2 cellular contexts compared by ENCODE assay signal in the genomic region with DNA sequence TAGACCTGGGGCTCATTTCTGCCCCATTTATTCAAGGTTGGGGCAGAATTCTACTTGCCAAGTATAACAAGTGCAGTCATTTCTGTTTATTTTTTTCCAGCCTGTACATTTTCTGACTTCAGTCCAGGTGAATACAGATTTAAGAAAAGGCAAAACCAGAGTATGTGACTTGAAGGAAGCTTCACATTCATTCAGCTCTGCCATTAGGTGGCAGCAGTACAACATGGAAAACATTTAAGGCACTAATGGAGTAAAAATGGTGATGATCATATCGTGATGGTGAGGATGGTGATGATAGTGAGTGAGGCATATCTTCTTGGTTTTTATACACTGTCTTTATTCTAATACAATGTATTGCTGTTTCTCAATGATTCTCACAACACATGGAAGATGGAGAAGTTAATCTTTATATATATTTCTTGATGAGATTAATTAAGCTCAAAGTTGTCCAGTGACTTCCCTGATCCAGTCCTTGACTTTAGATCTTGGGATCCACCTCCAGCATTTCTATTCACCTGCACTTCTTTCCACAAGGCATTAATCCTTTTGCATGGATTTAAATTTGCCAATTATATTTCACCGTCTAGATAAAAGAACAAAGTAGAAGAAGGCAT.
TF ChIP-seq lines count a peak whose summit lies in the region.

No MANE protein-coding gene starts in this region.

TF ChIP-seq in GM23338, 12 proteins besides CTCF, POLR2A, EP300 and RAD21 (continued from another document):
- TF ChIP-seq, protein P1, sequence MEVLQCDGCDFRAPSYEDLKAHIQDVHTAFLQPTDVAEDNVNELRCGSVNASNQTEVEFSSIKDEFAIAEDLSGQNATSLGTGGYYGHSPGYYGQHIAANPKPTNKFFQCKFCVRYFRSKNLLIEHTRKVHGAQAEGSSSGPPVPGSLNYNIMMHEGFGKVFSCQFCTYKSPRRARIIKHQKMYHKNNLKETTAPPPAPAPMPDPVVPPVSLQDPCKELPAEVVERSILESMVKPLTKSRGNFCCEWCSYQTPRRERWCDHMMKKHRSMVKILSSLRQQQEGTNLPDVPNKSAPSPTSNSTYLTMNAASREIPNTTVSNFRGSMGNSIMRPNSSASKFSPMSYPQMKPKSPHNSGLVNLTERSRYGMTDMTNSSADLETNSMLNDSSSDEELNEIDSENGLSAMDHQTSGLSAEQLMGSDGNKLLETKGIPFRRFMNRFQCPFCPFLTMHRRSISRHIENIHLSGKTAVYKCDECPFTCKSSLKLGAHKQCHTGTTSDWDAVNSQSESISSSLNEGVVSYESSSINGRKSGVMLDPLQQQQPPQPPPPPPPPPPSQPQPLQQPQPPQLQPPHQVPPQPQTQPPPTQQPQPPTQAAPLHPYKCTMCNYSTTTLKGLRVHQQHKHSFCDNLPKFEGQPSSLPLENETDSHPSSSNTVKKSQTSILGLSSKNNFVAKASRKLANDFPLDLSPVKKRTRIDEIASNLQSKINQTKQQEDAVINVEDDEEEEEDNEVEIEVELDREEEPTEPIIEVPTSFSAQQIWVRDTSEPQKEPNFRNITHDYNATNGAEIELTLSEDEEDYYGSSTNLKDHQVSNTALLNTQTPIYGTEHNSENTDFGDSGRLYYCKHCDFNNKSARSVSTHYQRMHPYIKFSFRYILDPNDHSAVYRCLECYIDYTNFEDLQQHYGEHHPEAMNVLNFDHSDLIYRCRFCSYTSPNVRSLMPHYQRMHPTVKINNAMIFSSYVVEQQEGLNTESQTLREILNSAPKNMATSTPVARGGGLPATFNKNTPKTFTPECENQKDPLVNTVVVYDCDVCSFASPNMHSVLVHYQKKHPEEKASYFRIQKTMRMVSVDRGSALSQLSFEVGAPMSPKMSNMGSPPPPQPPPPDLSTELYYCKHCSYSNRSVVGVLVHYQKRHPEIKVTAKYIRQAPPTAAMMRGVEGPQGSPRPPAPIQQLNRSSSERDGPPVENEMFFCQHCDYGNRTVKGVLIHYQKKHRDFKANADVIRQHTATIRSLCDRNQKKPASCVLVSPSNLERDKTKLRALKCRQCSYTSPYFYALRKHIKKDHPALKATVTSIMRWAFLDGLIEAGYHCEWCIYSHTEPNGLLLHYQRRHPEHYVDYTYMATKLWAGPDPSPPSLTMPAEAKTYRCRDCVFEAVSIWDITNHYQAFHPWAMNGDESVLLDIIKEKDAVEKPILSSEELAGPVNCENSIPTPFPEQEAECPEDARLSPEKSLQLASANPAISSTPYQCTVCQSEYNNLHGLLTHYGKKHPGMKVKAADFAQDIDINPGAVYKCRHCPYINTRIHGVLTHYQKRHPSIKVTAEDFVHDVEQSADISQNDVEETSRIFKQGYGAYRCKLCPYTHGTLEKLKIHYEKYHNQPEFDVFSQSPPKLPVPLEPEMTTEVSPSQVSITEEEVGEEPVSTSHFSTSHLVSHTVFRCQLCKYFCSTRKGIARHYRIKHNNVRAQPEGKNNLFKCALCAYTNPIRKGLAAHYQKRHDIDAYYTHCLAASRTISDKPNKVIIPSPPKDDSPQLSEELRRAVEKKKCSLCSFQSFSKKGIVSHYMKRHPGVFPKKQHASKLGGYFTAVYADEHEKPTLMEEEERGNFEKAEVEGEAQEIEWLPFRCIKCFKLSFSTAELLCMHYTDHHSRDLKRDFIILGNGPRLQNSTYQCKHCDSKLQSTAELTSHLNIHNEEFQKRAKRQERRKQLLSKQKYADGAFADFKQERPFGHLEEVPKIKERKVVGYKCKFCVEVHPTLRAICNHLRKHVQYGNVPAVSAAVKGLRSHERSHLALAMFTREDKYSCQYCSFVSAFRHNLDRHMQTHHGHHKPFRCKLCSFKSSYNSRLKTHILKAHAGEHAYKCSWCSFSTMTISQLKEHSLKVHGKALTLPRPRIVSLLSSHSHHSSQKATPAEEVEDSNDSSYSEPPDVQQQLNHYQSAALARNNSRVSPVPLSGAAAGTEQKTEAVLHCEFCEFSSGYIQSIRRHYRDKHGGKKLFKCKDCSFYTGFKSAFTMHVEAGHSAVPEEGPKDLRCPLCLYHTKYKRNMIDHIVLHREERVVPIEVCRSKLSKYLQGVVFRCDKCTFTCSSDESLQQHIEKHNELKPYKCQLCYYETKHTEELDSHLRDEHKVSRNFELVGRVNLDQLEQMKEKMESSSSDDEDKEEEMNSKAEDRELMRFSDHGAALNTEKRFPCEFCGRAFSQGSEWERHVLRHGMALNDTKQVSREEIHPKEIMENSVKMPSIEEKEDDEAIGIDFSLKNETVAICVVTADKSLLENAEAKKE (CRISPR knock-in tag; IDR thresholded peaks at IDR 0.05) = no peak
- TF ChIP-seq POLR2AphosphoS5 (IDR thresholded peaks at IDR 0.05; ENCODE audit: low read depth) (no peak), ZNF331 (CRISPR knock-in tag; IDR thresholded peaks at IDR 0.05; ENCODE audit: low read depth) (no peak), CREB1 (CRISPR knock-in tag; IDR thresholded peaks at IDR 0.05; ENCODE audit: low read depth) (no peak), ZNF114 (CRISPR knock-in tag; IDR thresholded peaks at IDR 0.05) (no peak)
- TF ChIP-seq, protein P2, sequence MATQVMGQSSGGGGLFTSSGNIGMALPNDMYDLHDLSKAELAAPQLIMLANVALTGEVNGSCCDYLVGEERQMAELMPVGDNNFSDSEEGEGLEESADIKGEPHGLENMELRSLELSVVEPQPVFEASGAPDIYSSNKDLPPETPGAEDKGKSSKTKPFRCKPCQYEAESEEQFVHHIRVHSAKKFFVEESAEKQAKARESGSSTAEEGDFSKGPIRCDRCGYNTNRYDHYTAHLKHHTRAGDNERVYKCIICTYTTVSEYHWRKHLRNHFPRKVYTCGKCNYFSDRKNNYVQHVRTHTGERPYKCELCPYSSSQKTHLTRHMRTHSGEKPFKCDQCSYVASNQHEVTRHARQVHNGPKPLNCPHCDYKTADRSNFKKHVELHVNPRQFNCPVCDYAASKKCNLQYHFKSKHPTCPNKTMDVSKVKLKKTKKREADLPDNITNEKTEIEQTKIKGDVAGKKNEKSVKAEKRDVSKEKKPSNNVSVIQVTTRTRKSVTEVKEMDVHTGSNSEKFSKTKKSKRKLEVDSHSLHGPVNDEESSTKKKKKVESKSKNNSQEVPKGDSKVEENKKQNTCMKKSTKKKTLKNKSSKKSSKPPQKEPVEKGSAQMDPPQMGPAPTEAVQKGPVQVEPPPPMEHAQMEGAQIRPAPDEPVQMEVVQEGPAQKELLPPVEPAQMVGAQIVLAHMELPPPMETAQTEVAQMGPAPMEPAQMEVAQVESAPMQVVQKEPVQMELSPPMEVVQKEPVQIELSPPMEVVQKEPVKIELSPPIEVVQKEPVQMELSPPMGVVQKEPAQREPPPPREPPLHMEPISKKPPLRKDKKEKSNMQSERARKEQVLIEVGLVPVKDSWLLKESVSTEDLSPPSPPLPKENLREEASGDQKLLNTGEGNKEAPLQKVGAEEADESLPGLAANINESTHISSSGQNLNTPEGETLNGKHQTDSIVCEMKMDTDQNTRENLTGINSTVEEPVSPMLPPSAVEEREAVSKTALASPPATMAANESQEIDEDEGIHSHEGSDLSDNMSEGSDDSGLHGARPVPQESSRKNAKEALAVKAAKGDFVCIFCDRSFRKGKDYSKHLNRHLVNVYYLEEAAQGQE (IDR thresholded peaks at IDR 0.05; ENCODE audit: unreplicated experiment) = no peak
- TF ChIP-seq, protein P3, sequence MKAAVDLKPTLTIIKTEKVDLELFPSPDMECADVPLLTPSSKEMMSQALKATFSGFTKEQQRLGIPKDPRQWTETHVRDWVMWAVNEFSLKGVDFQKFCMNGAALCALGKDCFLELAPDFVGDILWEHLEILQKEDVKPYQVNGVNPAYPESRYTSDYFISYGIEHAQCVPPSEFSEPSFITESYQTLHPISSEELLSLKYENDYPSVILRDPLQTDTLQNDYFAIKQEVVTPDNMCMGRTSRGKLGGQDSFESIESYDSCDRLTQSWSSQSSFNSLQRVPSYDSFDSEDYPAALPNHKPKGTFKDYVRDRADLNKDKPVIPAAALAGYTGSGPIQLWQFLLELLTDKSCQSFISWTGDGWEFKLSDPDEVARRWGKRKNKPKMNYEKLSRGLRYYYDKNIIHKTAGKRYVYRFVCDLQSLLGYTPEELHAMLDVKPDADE (IDR thresholded peaks at IDR 0.05) = no peak
TF ChIP-seq in GM23338: peak in this region for 0.

TF ChIP-seq in K562, 482 proteins besides CTCF, POLR2A, EP300 and RAD21 (continued from another document and continues in another):
- TF ChIP-seq, protein P4, sequence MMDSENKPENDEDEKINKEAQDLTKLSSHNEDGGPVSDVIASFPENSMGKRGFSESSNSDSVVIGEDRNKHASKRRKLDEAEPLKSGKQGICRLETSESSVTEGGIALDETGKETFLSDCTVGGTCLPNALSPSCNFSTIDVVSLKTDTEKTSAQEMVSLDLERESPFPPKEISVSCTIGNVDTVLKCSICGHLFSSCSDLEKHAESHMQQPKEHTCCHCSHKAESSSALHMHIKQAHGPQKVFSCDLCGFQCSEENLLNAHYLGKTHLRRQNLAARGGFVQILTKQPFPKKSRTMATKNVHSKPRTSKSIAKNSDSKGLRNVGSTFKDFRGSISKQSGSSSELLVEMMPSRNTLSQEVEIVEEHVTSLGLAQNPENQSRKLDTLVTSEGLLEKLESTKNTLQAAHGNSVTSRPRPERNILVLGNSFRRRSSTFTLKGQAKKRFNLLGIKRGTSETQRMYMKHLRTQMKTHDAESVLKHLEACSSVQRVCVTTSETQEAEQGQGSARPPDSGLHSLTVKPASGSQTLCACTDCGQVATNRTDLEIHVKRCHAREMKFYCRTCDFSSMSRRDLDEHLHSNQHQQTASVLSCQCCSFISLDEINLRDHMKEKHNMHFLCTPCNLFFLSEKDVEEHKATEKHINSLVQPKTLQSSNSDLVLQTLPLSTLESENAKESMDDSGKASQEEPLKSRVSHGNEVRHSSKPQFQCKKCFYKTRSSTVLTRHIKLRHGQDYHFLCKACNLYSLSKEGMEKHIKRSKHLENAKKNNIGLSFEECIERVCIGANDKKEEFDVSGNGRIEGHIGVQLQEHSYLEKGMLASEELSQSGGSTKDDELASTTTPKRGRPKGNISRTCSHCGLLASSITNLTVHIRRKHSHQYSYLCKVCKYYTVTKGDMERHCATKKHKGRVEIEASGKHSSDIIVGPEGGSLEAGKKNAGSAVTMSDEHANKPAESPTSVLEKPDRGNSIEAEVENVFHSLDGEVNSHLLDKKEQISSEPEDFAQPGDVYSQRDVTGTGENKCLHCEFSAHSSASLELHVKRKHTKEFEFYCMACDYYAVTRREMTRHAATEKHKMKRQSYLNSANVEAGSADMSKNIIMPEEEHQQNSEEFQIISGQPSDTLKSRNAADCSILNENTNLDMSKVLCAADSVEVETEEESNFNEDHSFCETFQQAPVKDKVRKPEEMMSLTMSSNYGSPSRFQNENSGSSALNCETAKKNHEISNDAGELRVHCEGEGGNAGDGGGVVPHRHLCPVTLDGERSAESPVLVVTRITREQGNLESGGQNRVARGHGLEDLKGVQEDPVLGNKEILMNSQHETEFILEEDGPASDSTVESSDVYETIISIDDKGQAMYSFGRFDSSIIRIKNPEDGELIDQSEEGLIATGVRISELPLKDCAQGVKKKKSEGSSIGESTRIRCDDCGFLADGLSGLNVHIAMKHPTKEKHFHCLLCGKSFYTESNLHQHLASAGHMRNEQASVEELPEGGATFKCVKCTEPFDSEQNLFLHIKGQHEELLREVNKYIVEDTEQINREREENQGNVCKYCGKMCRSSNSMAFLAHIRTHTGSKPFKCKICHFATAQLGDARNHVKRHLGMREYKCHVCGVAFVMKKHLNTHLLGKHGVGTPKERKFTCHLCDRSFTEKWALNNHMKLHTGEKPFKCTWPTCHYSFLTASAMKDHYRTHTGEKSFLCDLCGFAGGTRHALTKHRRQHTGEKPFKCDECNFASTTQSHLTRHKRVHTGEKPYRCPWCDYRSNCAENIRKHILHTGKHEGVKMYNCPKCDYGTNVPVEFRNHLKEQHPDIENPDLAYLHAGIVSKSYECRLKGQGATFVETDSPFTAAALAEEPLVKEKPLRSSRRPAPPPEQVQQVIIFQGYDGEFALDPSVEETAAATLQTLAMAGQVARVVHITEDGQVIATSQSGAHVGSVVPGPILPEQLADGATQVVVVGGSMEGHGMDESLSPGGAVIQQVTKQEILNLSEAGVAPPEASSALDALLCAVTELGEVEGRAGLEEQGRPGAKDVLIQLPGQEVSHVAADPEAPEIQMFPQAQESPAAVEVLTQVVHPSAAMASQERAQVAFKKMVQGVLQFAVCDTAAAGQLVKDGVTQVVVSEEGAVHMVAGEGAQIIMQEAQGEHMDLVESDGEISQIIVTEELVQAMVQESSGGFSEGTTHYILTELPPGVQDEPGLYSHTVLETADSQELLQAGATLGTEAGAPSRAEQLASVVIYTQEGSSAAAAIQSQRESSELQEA (IDR thresholded peaks at IDR 0.05; ENCODE audit: low read depth) = no peak
- TF ChIP-seq ZNF644 (tag; IDR thresholded peaks at IDR 0.05; ENCODE audit: low read depth) (no peak), SMARCE1 (IDR thresholded peaks at IDR 0.05) (no peak), THRAP3 (IDR thresholded peaks at IDR 0.05; ENCODE audit: borderline replicate concordance) (no peak), NCOA4 (IDR thresholded peaks at IDR 0.05; ENCODE audit: partially characterized antibody) (no peak), KDM1A (IDR thresholded peaks at IDR 0.05) (no peak)
- TF ChIP-seq, protein P5, sequence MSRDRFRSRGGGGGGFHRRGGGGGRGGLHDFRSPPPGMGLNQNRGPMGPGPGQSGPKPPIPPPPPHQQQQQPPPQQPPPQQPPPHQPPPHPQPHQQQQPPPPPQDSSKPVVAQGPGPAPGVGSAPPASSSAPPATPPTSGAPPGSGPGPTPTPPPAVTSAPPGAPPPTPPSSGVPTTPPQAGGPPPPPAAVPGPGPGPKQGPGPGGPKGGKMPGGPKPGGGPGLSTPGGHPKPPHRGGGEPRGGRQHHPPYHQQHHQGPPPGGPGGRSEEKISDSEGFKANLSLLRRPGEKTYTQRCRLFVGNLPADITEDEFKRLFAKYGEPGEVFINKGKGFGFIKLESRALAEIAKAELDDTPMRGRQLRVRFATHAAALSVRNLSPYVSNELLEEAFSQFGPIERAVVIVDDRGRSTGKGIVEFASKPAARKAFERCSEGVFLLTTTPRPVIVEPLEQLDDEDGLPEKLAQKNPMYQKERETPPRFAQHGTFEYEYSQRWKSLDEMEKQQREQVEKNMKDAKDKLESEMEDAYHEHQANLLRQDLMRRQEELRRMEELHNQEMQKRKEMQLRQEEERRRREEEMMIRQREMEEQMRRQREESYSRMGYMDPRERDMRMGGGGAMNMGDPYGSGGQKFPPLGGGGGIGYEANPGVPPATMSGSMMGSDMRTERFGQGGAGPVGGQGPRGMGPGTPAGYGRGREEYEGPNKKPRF (IDR thresholded peaks at IDR 0.05; ENCODE audit: low read depth, low read length) = no peak
- TF ChIP-seq, protein P6, sequence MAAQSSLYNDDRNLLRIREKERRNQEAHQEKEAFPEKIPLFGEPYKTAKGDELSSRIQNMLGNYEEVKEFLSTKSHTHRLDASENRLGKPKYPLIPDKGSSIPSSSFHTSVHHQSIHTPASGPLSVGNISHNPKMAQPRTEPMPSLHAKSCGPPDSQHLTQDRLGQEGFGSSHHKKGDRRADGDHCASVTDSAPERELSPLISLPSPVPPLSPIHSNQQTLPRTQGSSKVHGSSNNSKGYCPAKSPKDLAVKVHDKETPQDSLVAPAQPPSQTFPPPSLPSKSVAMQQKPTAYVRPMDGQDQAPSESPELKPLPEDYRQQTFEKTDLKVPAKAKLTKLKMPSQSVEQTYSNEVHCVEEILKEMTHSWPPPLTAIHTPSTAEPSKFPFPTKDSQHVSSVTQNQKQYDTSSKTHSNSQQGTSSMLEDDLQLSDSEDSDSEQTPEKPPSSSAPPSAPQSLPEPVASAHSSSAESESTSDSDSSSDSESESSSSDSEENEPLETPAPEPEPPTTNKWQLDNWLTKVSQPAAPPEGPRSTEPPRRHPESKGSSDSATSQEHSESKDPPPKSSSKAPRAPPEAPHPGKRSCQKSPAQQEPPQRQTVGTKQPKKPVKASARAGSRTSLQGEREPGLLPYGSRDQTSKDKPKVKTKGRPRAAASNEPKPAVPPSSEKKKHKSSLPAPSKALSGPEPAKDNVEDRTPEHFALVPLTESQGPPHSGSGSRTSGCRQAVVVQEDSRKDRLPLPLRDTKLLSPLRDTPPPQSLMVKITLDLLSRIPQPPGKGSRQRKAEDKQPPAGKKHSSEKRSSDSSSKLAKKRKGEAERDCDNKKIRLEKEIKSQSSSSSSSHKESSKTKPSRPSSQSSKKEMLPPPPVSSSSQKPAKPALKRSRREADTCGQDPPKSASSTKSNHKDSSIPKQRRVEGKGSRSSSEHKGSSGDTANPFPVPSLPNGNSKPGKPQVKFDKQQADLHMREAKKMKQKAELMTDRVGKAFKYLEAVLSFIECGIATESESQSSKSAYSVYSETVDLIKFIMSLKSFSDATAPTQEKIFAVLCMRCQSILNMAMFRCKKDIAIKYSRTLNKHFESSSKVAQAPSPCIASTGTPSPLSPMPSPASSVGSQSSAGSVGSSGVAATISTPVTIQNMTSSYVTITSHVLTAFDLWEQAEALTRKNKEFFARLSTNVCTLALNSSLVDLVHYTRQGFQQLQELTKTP (IDR thresholded peaks at IDR 0.05; ENCODE audit: low read depth in 1 of 2, partially characterized antibody in 2 of 2) = no peak
